ENCODE assay signal across 15 cellular contexts in the genomic region with DNA sequence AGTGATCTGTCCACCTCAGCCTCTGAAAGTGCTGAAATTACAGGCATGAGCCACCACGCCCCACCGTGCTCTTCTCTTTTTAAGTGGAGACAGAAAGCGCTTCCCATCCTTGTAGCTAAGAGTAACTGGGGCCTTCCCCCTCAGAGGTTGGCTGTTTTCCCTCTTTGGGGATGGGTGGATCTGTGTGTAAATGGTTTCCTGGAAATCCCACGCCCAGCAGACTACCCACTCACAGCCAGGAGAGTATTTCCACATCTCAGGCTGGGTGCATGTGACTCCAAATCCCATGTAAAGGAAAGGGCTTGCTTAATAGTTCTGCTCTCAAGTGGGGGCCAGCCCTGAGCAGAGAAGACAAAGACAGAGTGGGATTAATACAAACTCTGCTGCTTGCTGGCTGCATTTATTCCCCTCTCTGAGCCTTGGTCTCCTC. TPM values are rescaled to one million over a fixed set of nuclear protein-coding genes. Genes with fewer than 3 reads are reported as not detected.
DNase-seq lines count a peak whose midpoint lies in the region; ATAC-seq, FAIRE-seq and TF ChIP-seq lines count a peak whose summit lies in the region.
"Had no signal": no experiment of that assay in that cellular context is flagged by ENCODE, and none has a peak within 500 bp of the region (broad histone marks: within the 10 kb centered on the region; RNA-seq: fewer than 3 reads in every experiment).

No MANE protein-coding gene starts in this region.

- no peaks in the 10 kb centered on the region for H3K9me3 ChIP-seq in Peyer's patch
- no peaks in the 10 kb centered on the region for H3K9me3 ChIP-seq in pancreas
- H3K9me3 ChIP-seq: spleen had no signal

- peak in 2 of 3 donors; percentile 26 to 81 for DNase-seq in Peyer's patch
- DNase-seq in fibroblast of the conjunctiva (ENCODE audit: low read depth): peak; percentile 88
- DNase-seq in pancreas: peak in 1 of 6 donors; percentile 43
- no peak for DNase-seq in dermis blood vessel endothelial cell
- no peak for DNase-seq in NCI-H1694 (lab: John Stamatoyannopoulos, UW)
- no peak for DNase-seq in GM19238 (ENCODE audit: insufficient read length, low spot score)
- DNase-seq: ACHN; activated CD4-positive, alpha-beta T cell treated with anti-CD3 and anti-CD28 coated beads for 48 hours; H7; NCI-H524 treated with DMSO at 0.1 percent for 48 hours; spleen had no signal

- no peaks in the 10 kb centered on the region for H3K79me2 ChIP-seq in ACC112 (ENCODE audit: control insufficient read depth, insufficient read depth, low read length, unreplicated experiment)

- intact Hi-C loops in pancreas (cut with DNase I): no loop called here

- peaks cover 13% of the 10 kb centered on the region for H3K4me1 ChIP-seq in ACC112 (ENCODE audit: control insufficient read depth, insufficient read depth, low read length, unreplicated experiment)
- H3K4me1 ChIP-seq in Peyer's patch: no peaks in the 10 kb centered on the region
- H3K4me1 ChIP-seq in pancreas: no peaks in the 10 kb centered on the region
- H3K4me1 ChIP-seq: spleen had no signal

- FAIRE-seq in pancreas (lab: Jason Lieb, UNC): no peak

- peak overlapping the region; percentile 66 for H3K27ac ChIP-seq in ACC112 (ENCODE audit: low read depth, low read length)
- peak overlapping the region in 1 of 4 donors; percentile 13 for H3K27ac ChIP-seq in Peyer's patch
- no peak overlapping the region for H3K27ac ChIP-seq in pancreas
- H3K27ac ChIP-seq: epithelial cell of prostate, spleen had no signal

- H3K27me3 ChIP-seq in ACC112 (ENCODE audit: insufficient read depth, low read length) (no peaks in the 10 kb centered on the region), Peyer's patch (no peaks in the 10 kb centered on the region), pancreas (no peaks in the 10 kb centered on the region)
- H3K27me3 ChIP-seq: spleen had no signal

- 89 to 95% methylated on average over 4 of the region's 4 CpGs for WGBS in pancreas, 2 donors

- no peaks in the 10 kb centered on the region; the same call in 1 of the 2 replicates for H3K36me3 ChIP-seq in ACC112 (ENCODE audit: insufficient read depth, low read length)
- H3K36me3 ChIP-seq in Peyer's patch: no peaks in the 10 kb centered on the region
- peaks cover 0 to 8% (median 0%) of the 10 kb centered on the region in 3 donors for H3K36me3 ChIP-seq in pancreas

- no peak for TF ChIP-seq CTCF in Peyer's patch (IDR thresholded peaks at IDR 0.05)
- no peak for TF ChIP-seq CTCF in pancreas (IDR thresholded peaks at IDR 0.05)

- no peak overlapping the region for H2AFZ ChIP-seq in ACC112 (ENCODE audit: low read length, unreplicated experiment)

- H3K4me3 ChIP-seq in ACC112 (ENCODE audit: low read depth, low read length) (peak overlapping the region; percentile 36; the same call in 1 of the 2 replicates), Peyer's patch (no peak overlapping the region), pancreas (no peak overlapping the region)
- H3K4me3 ChIP-seq: spleen had no signal

- no peak for TF ChIP-seq POLR2A in Peyer's patch (IDR thresholded peaks at IDR 0.05)

- ATAC-seq in pancreas: peak in 3 of 4 donors; percentile 66 to 77 (median 77)
- no peak for ATAC-seq in GM19455 (IDR thresholded peaks at IDR 0.05; ENCODE audit: unreplicated experiment)
- ATAC-seq: SK-N-SH treated with all-trans-retinoic acid at 6 μM for 48 hours had no signal

RNA-seq across cellular contexts. Expression of a gene that starts 19.6 kb away (rescaled TPM):
- total RNA-seq in Peyer's patch (100 to 1,000 TPM in 2 of 4 donors, 10 to 100 TPM in 2; 64.6 to 125 (median 104) TPM), pancreas (100 to 1,000 TPM in 4 of 6 donors, 10 to 100 TPM in 2; 70.8 to 129 (median 116) TPM), dermis blood vessel endothelial cell (0.60 and 1.7 TPM in 2 replicates)
- 100 to 1,000 TPM in 1 of 2 donors, 10 to 100 TPM in 1; 74.2 to 143 TPM for polyA plus RNA-seq in pancreas

RNA-seq across cellular contexts. Expression of a gene that starts 39.9 kb away (rescaled TPM):
- 10 to 100 TPM; 11.2 to 33.5 (median 25.8) TPM for total RNA-seq in Peyer's patch
- total RNA-seq in pancreas: 10 to 100 TPM; 17.9 to 37.4 (median 24.1) TPM
- polyA plus RNA-seq in pancreas: 10 to 100 TPM; 24.7 to 32.4 TPM
- total RNA-seq in dermis blood vessel endothelial cell: 15.7 and 25.5 TPM in 2 replicates

Comparison
In these comparisons a context has a peak if more than half of its experiments do, and no peak if none do; other contexts are left out.
1. DNase-seq: peak in Peyer's patch (2 of 3) and fibroblast of the conjunctiva (single experiment); none in dermis blood vessel endothelial cell (single experiment), NCI-H1694 (single experiment) and GM19238 (single experiment).
2. RNA of a gene that starts 19.6 kb away (total RNA-seq): 70.8 to 129 TPM in pancreas and 64.6 to 125 TPM in Peyer's patch; 0.60 to 1.7 TPM in dermis blood vessel endothelial cell; every median in the first group is over 10 times any median in the second.